ENCODE assay signal across 26 cellular contexts in the genomic region with DNA sequence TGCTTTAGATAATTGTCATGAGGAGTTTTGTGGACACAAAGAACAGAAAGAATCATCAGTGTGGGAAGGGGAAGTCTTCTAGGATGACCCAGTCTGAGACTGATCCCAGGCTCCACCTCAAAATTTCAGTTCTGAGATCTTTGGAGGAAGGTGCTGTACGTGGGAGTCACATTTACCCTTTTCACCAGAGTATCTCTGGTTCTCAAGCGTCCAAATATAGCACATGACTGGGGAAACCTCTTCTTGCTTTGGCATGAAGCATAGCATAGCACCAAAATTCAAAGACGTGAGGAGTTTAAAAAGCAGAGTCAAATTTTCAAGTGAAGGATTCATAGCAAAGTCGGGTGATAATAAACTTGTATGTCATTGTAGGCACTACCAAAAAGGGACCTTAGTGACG.
"Had no signal": no experiment of that assay in that cellular context is flagged by ENCODE, and none has a peak within 500 bp of the region (broad histone marks: within the 10 kb centered on the region; RNA-seq: fewer than 3 reads in every experiment).

No MANE protein-coding gene starts in this region.

- H3K4me3 ChIP-seq: colonic mucosa, gastrocnemius medialis, lung, pancreas, stomach, testis, tibial artery, upper lobe of right lung, uterus had no signal

- H3K9me3 ChIP-seq: colonic mucosa, gastrocnemius medialis, neutrophil, pancreas, stomach, testis, tibial artery, upper lobe of right lung, uterus had no signal

- ATAC-seq: esophagus mucosa; gastrocnemius medialis; left colon; natural killer cell; pancreas; sciatic nerve; stimulated activated effector memory CD8-positive, alpha-beta T cell treated with anti-CD3 and anti-CD28 coated beads, Interleukin-12 subunit alpha, Interleukin-12 subunit beta, amount 100 ng/mL, for 72 hours; upper lobe of right lung had no signal

- H3K27me3 ChIP-seq: colonic mucosa, gastrocnemius medialis, neutrophil, pancreas, stomach, testis, tibial artery, upper lobe of right lung, uterus had no signal

- H3K27ac ChIP-seq: colonic mucosa, epithelial cell of prostate, gastrocnemius medialis, neutrophil, pancreas, stomach, testis, tibial artery, upper lobe of right lung, uterus had no signal

- DNase-seq: colonic mucosa; effector CD8-positive, alpha-beta T cell; endodermal cell; foreskin fibroblast; gastrocnemius medialis; head of caudate nucleus; hippocampal formation; left colon; natural killer cell; pancreas; retina; stimulated activated CD4-positive, alpha-beta T cell treated with anti-CD3 and anti-CD28 coated beads, Interleukin-2, amount 100 ng/mL, for 24 hours; stimulated activated CD4-positive, alpha-beta T cell treated with anti-CD3 and anti-CD28 coated beads, Interleukin-4, amount 100 ng/mL, for 24 hours; stimulated activated naive CD4-positive, alpha-beta T cell treated with Interleukin-2 at 50 U/mL for 16 hours; stomach; testis; tibial artery; upper lobe of right lung; uterus had no signal

- H3K36me3 ChIP-seq: colonic mucosa, gastrocnemius medialis, neutrophil, pancreas, stomach, tibial artery, upper lobe of right lung, uterus had no signal

- H3K4me1 ChIP-seq: colonic mucosa, gastrocnemius medialis, pancreas, stomach, testis, tibial artery, upper lobe of right lung, uterus had no signal

- FAIRE-seq: islet of Langerhans had no signal
